24 cellular contexts compared by ENCODE assay signal in the genomic region with DNA sequence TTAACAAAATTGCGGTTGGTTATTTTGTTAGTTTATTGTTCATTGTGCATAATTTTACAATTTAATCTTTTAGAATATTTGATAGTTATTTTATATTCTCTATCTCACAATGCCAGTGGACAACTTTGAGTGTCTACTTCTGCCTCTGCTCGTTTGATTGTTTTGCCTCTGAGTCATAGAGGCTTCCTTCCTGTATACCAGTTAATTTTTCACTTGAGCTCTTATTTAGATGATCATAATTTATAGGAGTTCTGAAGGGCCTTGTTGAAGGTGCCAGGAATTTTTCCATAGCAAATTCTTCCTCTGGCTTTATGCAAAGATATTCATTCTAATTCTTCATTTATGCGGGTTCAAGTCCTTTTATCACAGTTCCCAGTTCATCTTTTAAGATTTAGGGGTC. TPM values are rescaled to one million over a fixed set of nuclear protein-coding genes. Genes with fewer than 3 reads are reported as not detected.
"Had no signal": no experiment of that assay in that cellular context is flagged by ENCODE, and none has a peak within 500 bp of the region (broad histone marks: within the 10 kb centered on the region; RNA-seq: fewer than 3 reads in every experiment).

No MANE protein-coding gene starts in this region.

- H3K9me3 ChIP-seq: heart right ventricle, prostate gland, right lobe of liver, testis, tibial nerve, upper lobe of right lung, vagina had no signal

- H3K27ac ChIP-seq: heart right ventricle, parathyroid adenoma, prostate gland, right lobe of liver, spleen, testis, tibial nerve, upper lobe of right lung, vagina had no signal

- H3K36me3 ChIP-seq: heart right ventricle, prostate gland, right lobe of liver, spleen, tibial nerve, upper lobe of right lung, vagina had no signal

- H3K4me3 ChIP-seq: heart right ventricle, lung, prostate gland, right lobe of liver, spleen, testis, tibial nerve, upper lobe of right lung, vagina had no signal

- H3K79me2 ChIP-seq: parathyroid adenoma had no signal

- H3K27me3 ChIP-seq: heart right ventricle, right lobe of liver, spleen, testis, tibial nerve, upper lobe of right lung, vagina had no signal

- DNase-seq: effector memory CD4-positive, alpha-beta T cell; heart right ventricle; islet precursor cell; left ventricle myocardium superior; mesendoderm; naive thymus-derived CD4-positive, alpha-beta T cell; nephron progenitor cell; retina; right lobe of liver; spleen; stimulated activated CD4-positive, alpha-beta T cell treated with anti-CD3 and anti-CD28 coated beads, Interleukin-15, amount 100 ng/mL, for 24 hours; stimulated activated CD4-positive, alpha-beta T cell treated with anti-CD3 and anti-CD28 coated beads, Interleukin-1b, Interleukin-23, amount 100 ng/mL, for 48 hours; stimulated activated CD4-positive, alpha-beta T cell treated with anti-CD3 and anti-CD28 coated beads, Interleukin-4, amount 100 ng/mL, for 4 hours; stimulated activated naive B cell treated with anti-CD40 and anti-IgM and Interleukin-4, amounts not matched to agents 10 μg/mL and 1 μg/mL and 100 μg/mL, for 72 hours; stimulated activated naive CD8-positive, alpha-beta T cell treated with anti-CD3 and anti-CD28 coated beads, Interleukin-15, amount 100 ng/mL, for 72 hours; testis; upper lobe of right lung had no signal

- H3K9ac ChIP-seq: parathyroid adenoma had no signal

- H3K4me1 ChIP-seq: heart right ventricle, parathyroid adenoma, prostate gland, right lobe of liver, spleen, testis, tibial nerve, upper lobe of right lung, vagina had no signal

- H2AFZ ChIP-seq: parathyroid adenoma had no signal

- ATAC-seq: esophagus mucosa; heart right ventricle; left ventricle myocardium superior; naive thymus-derived CD4-positive, alpha-beta T cell; right lobe of liver; stimulated activated naive B cell treated with anti-CD40 and anti-IgM and Interleukin-4, amounts not matched to agents 10 μg/mL and 1 μg/mL and 100 μg/mL, for 72 hours; stimulated activated naive CD8-positive, alpha-beta T cell treated with anti-CD3 and anti-CD28 coated beads, Interleukin-15, amount 100 ng/mL, for 72 hours; upper lobe of right lung had no signal

RNA-seq across cellular contexts. Expression of a gene that starts 5.2 kb away (rescaled TPM):
- total RNA-seq: glomerular endothelial cell had no signal
